In genomic region chr7:11210374-11210773, GRCh38 we compare ENCODE assay signal across 17 cellular contexts.
A peak's percentile ranks its signal among the peaks of the same experiment; 100 is the strongest.
DNase-seq lines count a peak whose midpoint lies in the region; ATAC-seq, FAIRE-seq and TF ChIP-seq lines count a peak whose summit lies in the region.
"Had no signal": no experiment of that assay in that cellular context is flagged by ENCODE, and none has a peak within 500 bp of the region (broad histone marks: within the 10 kb centered on the region; RNA-seq: fewer than 3 reads in every experiment).

No MANE protein-coding gene starts in this region.

- H3F3A ChIP-seq in MM.1S (ENCODE audit: insufficient read depth, low read length) = no peaks in the 10 kb centered on the region

- peak overlapping the region; percentile 9 for H3K27ac Mint-ChIP-seq in nephron progenitor cell
- H3K27ac Mint-ChIP-seq: CD4-positive, CD25-positive, alpha-beta regulatory T cell had no signal

- H3K4me2 ChIP-seq in Karpas-422 (ENCODE audit: low read depth, low read length, poor library complexity, severe bottlenecking) (peak overlapping the region; percentile 51), MM.1S (ENCODE audit: low read depth, low read length) (no peak overlapping the region)
- H3K4me2 ChIP-seq: A549, BLaER1 had no signal

- no peaks in the 10 kb centered on the region for H3K36me3 ChIP-seq in Karpas-422 (ENCODE audit: insufficient read depth, low read length)
- H3K36me3 ChIP-seq in MM.1S (replicated peaks; ENCODE audit: insufficient read depth, low read length) = no peaks in the 10 kb centered on the region
- H3K36me3 ChIP-seq: BLaER1 had no signal

- peaks cover 19% of the 10 kb centered on the region for H3K4me1 Mint-ChIP-seq in nephron progenitor cell
- H3K4me1 Mint-ChIP-seq: CD4-positive, CD25-positive, alpha-beta regulatory T cell had no signal

- H3K79me2 ChIP-seq in Karpas-422 (ENCODE audit: low read length) (no peaks in the 10 kb centered on the region), MM.1S (ENCODE audit: low read length) (no peaks in the 10 kb centered on the region)

- DNase-seq in GM10266 (ENCODE audit: extremely low spot score) = peak; percentile 9
- DNase-seq in Karpas-422 = no peak
- no peak for DNase-seq in nephron progenitor cell
- no peak for DNase-seq in MM.1S
- DNase-seq in RCC 7860 (ENCODE audit: low spot score) = no peak
- no peak for DNase-seq in hepatic stellate cell (ENCODE audit: low spot score)
- DNase-seq: CD4-positive, CD25-positive, alpha-beta regulatory T cell; DMS 273 treated with DMSO at 0.1 percent for 48 hours; GM23248 had no signal

- H3K9me2 ChIP-seq in Karpas-422 (replicated peaks; ENCODE audit: insufficient read depth, low read length) = no peaks in the 10 kb centered on the region
- no peaks in the 10 kb centered on the region for H3K9me2 ChIP-seq in MM.1S (replicated peaks; ENCODE audit: insufficient read depth, low read length)

- H3K9me3 ChIP-seq in Karpas-422 (ENCODE audit: low read length) (no peaks in the 10 kb centered on the region), MM.1S (replicated peaks; ENCODE audit: insufficient read depth, low read length) (no peaks in the 10 kb centered on the region)
- H3K9me3 ChIP-seq: A549, BLaER1 had no signal

- H3K4me3 ChIP-seq in Karpas-422 (ENCODE audit: low read length) = no peak overlapping the region
- H3K4me3 ChIP-seq in MM.1S (ENCODE audit: low read length) = no peak overlapping the region
- H3K4me3 ChIP-seq: A549, BLaER1, GM23248, K562 had no signal

- H3K27ac ChIP-seq in Karpas-422 (ENCODE audit: low read length) (no peak overlapping the region), MM.1S (ENCODE audit: low read length) (no peak overlapping the region)
- H3K27ac ChIP-seq: A549, BLaER1, GM23248 had no signal

- peaks cover 38% of the 10 kb centered on the region for H3K4me1 ChIP-seq in Karpas-422 (ENCODE audit: low read length)
- H3K4me1 ChIP-seq in MM.1S (ENCODE audit: low read length) = no peaks in the 10 kb centered on the region
- H3K4me1 ChIP-seq: BLaER1 had no signal

- no peak for FAIRE-seq in RCC 7860 (lab: Jason Lieb, UNC)
- FAIRE-seq: A549, GM12891, GM19239, H54, K562 had no signal

- H3K9ac ChIP-seq in Karpas-422 (ENCODE audit: low read length) (no peak overlapping the region), MM.1S (ENCODE audit: low read length) (no peak overlapping the region)
- H3K9ac ChIP-seq: BLaER1, GM23248 had no signal

- no peak overlapping the region for H3K4me3 Mint-ChIP-seq in nephron progenitor cell
- H3K4me3 Mint-ChIP-seq: CD4-positive, CD25-positive, alpha-beta regulatory T cell had no signal

- H3K9me3 Mint-ChIP-seq in nephron progenitor cell = no peaks in the 10 kb centered on the region
- H3K9me3 Mint-ChIP-seq: CD4-positive, CD25-positive, alpha-beta regulatory T cell had no signal

- H3K27me3 ChIP-seq in Karpas-422 (ENCODE audit: low read length) (no peaks in the 10 kb centered on the region), MM.1S (replicated peaks; ENCODE audit: insufficient read depth, low read length) (no peaks in the 10 kb centered on the region)
- H3K27me3 ChIP-seq: BLaER1 had no signal

- peak; percentile 36 for ATAC-seq in GM19351 (IDR thresholded peaks at IDR 0.05; ENCODE audit: unreplicated experiment)
- ATAC-seq: A549, HCT116, K562 had no signal

- TF ChIP-seq CTCF in GM10266 (IDR thresholded peaks at IDR 0.05; ENCODE audit: control insufficient read depth, insufficient read depth, low read depth, missing control alignments) = no peak
- no peak for TF ChIP-seq CTCF in nephron progenitor cell (IDR thresholded peaks at IDR 0.05)
- no peak for TF ChIP-seq CTCF in MM.1S (IDR thresholded peaks at IDR 0.05; ENCODE audit: low read length)

- H4K20me1 ChIP-seq in Karpas-422 (ENCODE audit: insufficient read depth, low read depth, low read length) (no peaks in the 10 kb centered on the region), MM.1S (ENCODE audit: insufficient read depth, low read length) (no peaks in the 10 kb centered on the region)
- H4K20me1 ChIP-seq: BLaER1 had no signal

- peak overlapping the region; percentile 57; the same call in 1 of the 2 replicates for H2AFZ ChIP-seq in Karpas-422 (ENCODE audit: low read length)
- no peak overlapping the region for H2AFZ ChIP-seq in MM.1S (ENCODE audit: low read length)
- H2AFZ ChIP-seq: GM23248 had no signal

- H3K36me3 Mint-ChIP-seq in nephron progenitor cell (ENCODE audit: low read depth) = no peaks in the 10 kb centered on the region
- H3K36me3 Mint-ChIP-seq: CD4-positive, CD25-positive, alpha-beta regulatory T cell had no signal

- H3K27me3 Mint-ChIP-seq in nephron progenitor cell (ENCODE audit: low read depth, poor library complexity) = peaks cover 2% of the 10 kb centered on the region
